In the genomic region with DNA sequence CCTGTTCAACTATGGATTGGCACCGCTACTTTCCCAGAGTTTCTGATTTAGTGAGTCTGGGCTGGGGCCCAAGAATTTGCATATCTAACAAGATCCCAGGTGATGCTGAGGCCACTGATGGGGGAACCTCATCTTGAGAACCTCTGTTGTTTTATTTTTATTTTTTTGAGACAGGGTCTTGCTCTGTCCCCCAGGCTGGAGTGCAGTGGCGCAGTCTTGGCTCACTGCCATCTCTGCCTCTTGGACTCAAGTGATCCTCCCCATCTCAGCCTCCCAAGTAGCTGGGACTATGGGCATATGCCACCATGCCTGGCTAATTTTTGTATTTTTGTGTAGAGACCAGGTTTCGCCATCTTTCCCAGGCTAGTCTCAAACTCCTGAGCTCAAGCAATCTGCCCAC, we compare ENCODE assay signal across 10 cellular contexts. TPM values are rescaled to one million over a fixed set of nuclear protein-coding genes. Genes with fewer than 3 reads are reported as not detected.
"Had no signal": no experiment of that assay in that cellular context is flagged by ENCODE, and none has a peak within 500 bp of the region (broad histone marks: within the 10 kb centered on the region; RNA-seq: fewer than 3 reads in every experiment).

No MANE protein-coding gene starts in this region.

- H3K4me2 ChIP-seq: KMS-11 had no signal

- H3K4me3 ChIP-seq: GM23248 had no signal

- H2AFZ ChIP-seq: GM23248 had no signal

- H3K27ac ChIP-seq: GM23248, KMS-11 had no signal

- H3K9me3 Mint-ChIP-seq: H9 had no signal

- DNase-seq: GM23248, GOT3, H9, HCEC 1CT, IMR-90, KBM-7 had no signal

- H3K4me3 Mint-ChIP-seq: H9 had no signal

- FAIRE-seq: H54, HTR-8/SVneo had no signal

- H3K9ac ChIP-seq: GM23248, KMS-11 had no signal

RNA-seq across cellular contexts. Expression of gene LMX1B, which starts 35.7 kb away (rescaled TPM):
- total RNA-seq: GM23248, HT-29, IMR-90 had no signal
- polyA plus RNA-seq: GM23248, IMR-90 had no signal
